9 cellular contexts compared by ENCODE assay signal in genomic region chr16:11202260-11203091, GRCh38. TPM values are rescaled to one million over a fixed set of nuclear protein-coding genes. Genes with fewer than 3 reads are reported as not detected.
DNase-seq lines count a peak whose midpoint lies in the region; ATAC-seq and TF ChIP-seq lines count a peak whose summit lies in the region.
"Had no signal": no experiment of that assay in that cellular context is flagged by ENCODE, and none has a peak within 500 bp of the region (broad histone marks: within the 10 kb centered on the region; RNA-seq: fewer than 3 reads in every experiment).

No MANE protein-coding gene starts in this region.

- H3K4me1 Mint-ChIP-seq in activated CD4-positive, alpha-beta T cell treated with anti-CD3 and anti-CD28 coated beads for 36 hours: peaks cover 26% of the 10 kb centered on the region
- H3K4me1 Mint-ChIP-seq in stimulated activated effector memory CD8-positive, alpha-beta T cell treated with anti-CD3 and anti-CD28 coated beads, Interleukin-12 subunit alpha, Interleukin-12 subunit beta, amount 100 ng/mL, for 72 hours: peaks cover 59% of the 10 kb centered on the region
- peaks cover 24% of the 10 kb centered on the region for H3K4me1 Mint-ChIP-seq in endothelial cell (ENCODE audit: unreplicated experiment)

- H3K36me3 Mint-ChIP-seq in activated CD4-positive, alpha-beta T cell treated with anti-CD3 and anti-CD28 coated beads for 36 hours (ENCODE audit: low read depth): no peaks in the 10 kb centered on the region
- no peaks in the 10 kb centered on the region for H3K36me3 Mint-ChIP-seq in stimulated activated effector memory CD8-positive, alpha-beta T cell treated with anti-CD3 and anti-CD28 coated beads, Interleukin-12 subunit alpha, Interleukin-12 subunit beta, amount 100 ng/mL, for 72 hours
- H3K36me3 Mint-ChIP-seq in endothelial cell (ENCODE audit: low read depth, unreplicated experiment): no peaks in the 10 kb centered on the region

- no peaks in the 10 kb centered on the region for H3K27me3 Mint-ChIP-seq in activated CD4-positive, alpha-beta T cell treated with anti-CD3 and anti-CD28 coated beads for 36 hours
- peaks cover 12% of the 10 kb centered on the region for H3K27me3 Mint-ChIP-seq in endothelial cell (ENCODE audit: unreplicated experiment)

- ATAC-seq in activated CD4-positive, alpha-beta T cell treated with anti-CD3 and anti-CD28 coated beads for 36 hours: no peak
- ATAC-seq in HG02884 (IDR thresholded peaks at IDR 0.05; ENCODE audit: unreplicated experiment) (peak; percentile 56), HG03521 (IDR thresholded peaks at IDR 0.05; ENCODE audit: unreplicated experiment) (no peak)
- peak; percentile 17 for ATAC-seq in stimulated activated effector memory CD8-positive, alpha-beta T cell treated with anti-CD3 and anti-CD28 coated beads, Interleukin-12 subunit alpha, Interleukin-12 subunit beta, amount 100 ng/mL, for 72 hours

- no peak overlapping the region for H3K4me3 ChIP-seq in astrocyte of the spinal cord (ENCODE audit: low read depth, low read length)

- CTCF ChIA-PET in activated CD4-positive, alpha-beta T cell treated with anti-CD3 and anti-CD28 coated beads for 36 hours (lab: Charles Lee): no interaction called here

- no peak for TF ChIP-seq CTCF in astrocyte of the spinal cord (IDR thresholded peaks at IDR 0.05; ENCODE audit: low read depth, low read length)
- no peak for TF ChIP-seq CTCF in endothelial cell (IDR thresholded peaks at IDR 0.05; ENCODE audit: unreplicated experiment)

- intact Hi-C loops in activated CD4-positive, alpha-beta T cell treated with anti-CD3 and anti-CD28 coated beads for 36 hours (cut with DNase I, micrococcal nuclease): no loop called here

- in situ Hi-C loops in astrocyte of the spinal cord (cut with HindIII; ENCODE audit: low sequenced_read_pairs): no loop called here

- no peak overlapping the region for H3K4me3 Mint-ChIP-seq in activated CD4-positive, alpha-beta T cell treated with anti-CD3 and anti-CD28 coated beads for 36 hours
- no peak overlapping the region for H3K4me3 Mint-ChIP-seq in stimulated activated effector memory CD8-positive, alpha-beta T cell treated with anti-CD3 and anti-CD28 coated beads, Interleukin-12 subunit alpha, Interleukin-12 subunit beta, amount 100 ng/mL, for 72 hours
- H3K4me3 Mint-ChIP-seq in endothelial cell (ENCODE audit: unreplicated experiment): no peak overlapping the region

- peak overlapping the region; percentile 55 for H3K27ac Mint-ChIP-seq in activated CD4-positive, alpha-beta T cell treated with anti-CD3 and anti-CD28 coated beads for 36 hours
- peak overlapping the region; percentile 83 for H3K27ac Mint-ChIP-seq in stimulated activated effector memory CD8-positive, alpha-beta T cell treated with anti-CD3 and anti-CD28 coated beads, Interleukin-12 subunit alpha, Interleukin-12 subunit beta, amount 100 ng/mL, for 72 hours
- H3K27ac Mint-ChIP-seq in endothelial cell (ENCODE audit: unreplicated experiment): no peak overlapping the region

- DNase-seq in activated CD4-positive, alpha-beta T cell treated with anti-CD3 and anti-CD28 coated beads for 36 hours: no peak
- no peak for DNase-seq in activated CD4-positive, alpha-beta T cell treated with anti-CD3 and anti-CD28 coated beads for 1 hour
- DNase-seq in astrocyte of the spinal cord (ENCODE audit: low read depth, low spot score) (peak; percentile 50), endothelial cell (ENCODE audit: low spot score) (no peak), HuH-7 (ENCODE audit: low spot score) (no peak)
- no peak for DNase-seq in stimulated activated effector memory CD8-positive, alpha-beta T cell treated with anti-CD3 and anti-CD28 coated beads, Interleukin-12 subunit alpha, Interleukin-12 subunit beta, amount 100 ng/mL, for 72 hours (ENCODE audit: low spot score in 2 of 2)
- DNase-seq: NCI-H1694 treated with DMSO at 0.1 percent for 48 hours had no signal

- H3K9me3 Mint-ChIP-seq in activated CD4-positive, alpha-beta T cell treated with anti-CD3 and anti-CD28 coated beads for 36 hours (ENCODE audit: low read depth): peaks cover 3% of the 10 kb centered on the region
- no peaks in the 10 kb centered on the region for H3K9me3 Mint-ChIP-seq in stimulated activated effector memory CD8-positive, alpha-beta T cell treated with anti-CD3 and anti-CD28 coated beads, Interleukin-12 subunit alpha, Interleukin-12 subunit beta, amount 100 ng/mL, for 72 hours
- H3K9me3 Mint-ChIP-seq in endothelial cell (ENCODE audit: unreplicated experiment): no peaks in the 10 kb centered on the region

- POLR2A ChIA-PET in activated CD4-positive, alpha-beta T cell treated with anti-CD3 and anti-CD28 coated beads for 36 hours (lab: Charles Lee): no interaction called here

RNA-seq across cellular contexts. Expression of gene SOCS1, which starts 53.5 kb away (rescaled TPM):
- total RNA-seq in activated CD4-positive, alpha-beta T cell treated with anti-CD3 and anti-CD28 coated beads for 36 hours: 100 to 1,000 TPM in 1 of 2 experiments, 10 to 100 TPM in 1; 100.0 to 103 TPM
- total RNA-seq in endothelial cell (ENCODE audit: unreplicated experiment): 7.4 TPM

Comparison
In these comparisons a context has a peak if more than half of its experiments do, and no peak if none do; other contexts are left out.
1. ATAC-seq: peak in HG02884 (single experiment) and stimulated activated effector memory CD8-positive, alpha-beta T cell treated with anti-CD3 and anti-CD28 coated beads, Interleukin-12 subunit alpha, Interleukin-12 subunit beta, amount 100 ng/mL, for 72 hours (single experiment); none in activated CD4-positive, alpha-beta T cell treated with anti-CD3 and anti-CD28 coated beads for 36 hours (single experiment) and HG03521 (single experiment).
2. RNA of gene SOCS1, which starts 53.5 kb away (total RNA-seq): 100.0 to 103 TPM in activated CD4-positive, alpha-beta T cell treated with anti-CD3 and anti-CD28 coated beads for 36 hours; 7.4 TPM in endothelial cell (single experiment); every median in the first group is over 10 times any median in the second.